Comparison of ENCODE assay signal across 16 cellular contexts in the genomic region with DNA sequence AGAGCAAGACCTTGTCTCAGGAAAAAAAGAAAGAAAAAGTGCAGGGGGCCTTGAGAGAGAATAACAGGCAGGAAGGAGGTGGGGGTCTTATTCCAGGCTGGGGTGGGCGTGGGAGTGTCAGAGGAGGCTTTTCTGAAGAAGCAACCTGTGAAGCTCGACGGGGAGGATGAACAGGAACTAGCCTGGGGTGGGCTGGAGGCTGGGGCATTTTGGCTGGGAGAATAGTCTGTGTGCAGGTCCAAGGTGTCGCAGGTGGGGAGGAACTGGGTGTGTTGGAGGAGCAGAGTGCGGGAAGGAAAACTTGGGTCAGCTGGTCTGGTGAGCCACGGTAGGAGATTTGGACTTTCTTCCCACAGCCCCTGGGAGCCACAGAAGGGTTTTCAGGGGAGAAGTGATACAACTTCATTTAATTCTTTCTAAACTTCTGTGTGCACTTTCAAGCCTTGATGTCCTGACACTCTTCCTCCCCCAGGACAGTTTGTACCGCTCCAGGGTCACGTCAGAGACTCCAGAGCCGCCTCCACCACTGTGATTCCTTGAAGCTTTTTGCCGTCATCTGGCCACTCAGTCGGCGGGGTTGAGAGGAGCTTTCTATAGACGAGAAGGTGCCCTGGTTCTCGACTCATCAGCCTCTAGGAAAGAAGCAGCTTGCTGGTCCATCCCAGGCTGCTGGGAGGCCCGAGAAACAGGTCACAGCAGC.
DNase-seq lines count a peak whose midpoint lies in the region; ATAC-seq and TF ChIP-seq lines count a peak whose summit lies in the region.
"Had no signal": no experiment of that assay in that cellular context is flagged by ENCODE, and none has a peak within 500 bp of the region (broad histone marks: within the 10 kb centered on the region; RNA-seq: fewer than 3 reads in every experiment).

No MANE protein-coding gene starts in this region.

- no peaks in the 10 kb centered on the region for H4K20me1 ChIP-seq in BLaER1 treated with 17β-estradiol and CSF1 and Interleukin-3, amounts not matched to agents 10 nM and 100 nM

- peaks cover 0 to 7% (median 0%) of the 10 kb centered on the region in 11 experiments; a peak in 2 of 22 replicates for H3K36me3 ChIP-seq in BLaER1 treated with 17β-estradiol and CSF1 and Interleukin-3, amounts not matched to agents 10 nM and 100 nM
- H3K36me3 ChIP-seq: MG63, SJCRH30 had no signal

- H3K9ac ChIP-seq in BLaER1 treated with 17β-estradiol and CSF1 and Interleukin-3, amounts not matched to agents 10 nM and 100 nM = peak overlapping the region in 9 of 11 experiments; percentile 26 to 87 (median 84); a peak in 16 of 22 replicates

- H3K27ac ChIP-seq in BLaER1 treated with 17β-estradiol and CSF1 and Interleukin-3, amounts not matched to agents 10 nM and 100 nM = peak overlapping the region in 10 of 11 experiments; percentile 13 to 97 (median 94); a peak in 19 of 22 replicates
- H3K27ac ChIP-seq: coronary artery, esophagus muscularis mucosa, SJCRH30 had no signal

- DNase-seq in T-helper 17 cell (no peak), memory B cell (ENCODE audit: low spot score in 2 of 2) (no peak), amniotic stem cell (lab: John Stamatoyannopoulos, UW) (no peak), SW480 (ENCODE audit: low spot score) (no peak), NCI-H526 (lab: John Stamatoyannopoulos, UW) (no peak), NCI-H748 treated with DMSO at 0.1 percent for 48 hours (lab: John Stamatoyannopoulos, UW) (no peak)
- DNase-seq: DMS53, MG63, NCI-H2171, SJCRH30, substantia nigra had no signal

- ATAC-seq in T-helper 17 cell (no peak), memory B cell (ENCODE audit: low read depth) (no peak)

- no peak overlapping the region; a peak in 1 of 20 replicates for H3K4me3 ChIP-seq in BLaER1 treated with 17β-estradiol and CSF1 and Interleukin-3, amounts not matched to agents 10 nM and 100 nM
- H3K4me3 ChIP-seq in GM12875 (ENCODE audit: low read depth, low read length) = peak overlapping the region; percentile 21
- H3K4me3 ChIP-seq: coronary artery, esophagus muscularis mucosa, MG63, mucosa of descending colon, SJCRH30 had no signal

- H3K4me3 Mint-ChIP-seq in T-helper 17 cell (no peak overlapping the region), memory B cell (peak overlapping the region; percentile 65)

- H3K27me3 Mint-ChIP-seq in T-helper 17 cell (no peaks in the 10 kb centered on the region), memory B cell (no peaks in the 10 kb centered on the region)

- peaks cover 46 to 74% (median 71%) of the 10 kb centered on the region in 10 experiments for H3K4me1 ChIP-seq in BLaER1 treated with 17β-estradiol and CSF1 and Interleukin-3, amounts not matched to agents 10 nM and 100 nM
- H3K4me1 ChIP-seq: esophagus muscularis mucosa had no signal

- no peaks in the 10 kb centered on the region for H3K9me3 Mint-ChIP-seq in memory B cell

- H3K36me3 Mint-ChIP-seq in T-helper 17 cell (ENCODE audit: low read depth) (no peaks in the 10 kb centered on the region), memory B cell (peaks cover 7% of the 10 kb centered on the region)

- H3K27me3 ChIP-seq in BLaER1 treated with 17β-estradiol and CSF1 and Interleukin-3, amounts not matched to agents 10 nM and 100 nM = no peaks in the 10 kb centered on the region
- H3K27me3 ChIP-seq: esophagus muscularis mucosa, MG63, SJCRH30 had no signal

- TF ChIP-seq CTCF in GM12875 (IDR thresholded peaks at IDR 0.05; ENCODE audit: borderline replicate concordance, insufficient read depth, low read depth, low read length) = no peak

- peaks cover 6 to 13% (median 11%) of the 10 kb centered on the region in 11 experiments; a peak in 17 of 22 replicates for H3K9me3 ChIP-seq in BLaER1 treated with 17β-estradiol and CSF1 and Interleukin-3, amounts not matched to agents 10 nM and 100 nM (replicated peaks in 1 of 11)
- H3K9me3 ChIP-seq in T-helper 17 cell (ENCODE audit: control insufficient read depth, low read length, poor library complexity, severe bottlenecking) = no peaks in the 10 kb centered on the region
- H3K9me3 ChIP-seq: esophagus muscularis mucosa, mucosa of descending colon had no signal

- peak overlapping the region; percentile 79 to 98 (median 91) for H3K4me2 ChIP-seq in BLaER1 treated with 17β-estradiol and CSF1 and Interleukin-3, amounts not matched to agents 10 nM and 100 nM

- peaks cover 37% of the 10 kb centered on the region for H3K4me1 Mint-ChIP-seq in T-helper 17 cell
- H3K4me1 Mint-ChIP-seq in memory B cell = peaks cover 56% of the 10 kb centered on the region

- H3K27ac Mint-ChIP-seq in T-helper 17 cell = peak overlapping the region; percentile 83
- H3K27ac Mint-ChIP-seq in memory B cell = peak overlapping the region; percentile 96
